Comparison of ENCODE assay signal across 9 cellular contexts in genomic region chr6:33607784-33608161, GRCh38. TPM values are rescaled to one million over a fixed set of nuclear protein-coding genes. Genes with fewer than 3 reads are reported as not detected.
DNase-seq lines count a peak whose midpoint lies in the region; ATAC-seq and TF ChIP-seq lines count a peak whose summit lies in the region.
"Had no signal": no experiment of that assay in that cellular context is flagged by ENCODE, and none has a peak within 500 bp of the region (broad histone marks: within the 10 kb centered on the region; RNA-seq: fewer than 3 reads in every experiment).

No MANE protein-coding gene starts in this region.

- DNase-seq in Caki2 (ENCODE audit: low read depth) (peak; percentile 68), HFF-Myc (ENCODE audit: extremely low read depth, low read depth) (no peak), mucosa of descending colon (peak; percentile 58 to 75 (median 67)), HEK293T (ENCODE audit: extremely low spot score) (no peak), endothelial cell (ENCODE audit: low spot score) (no peak)
- DNase-seq in activated CD8-positive, alpha-beta T cell treated with anti-CD3 and anti-CD28 coated beads for 36 hours: peak; percentile 70
- DNase-seq: right cardiac atrium had no signal

- ATAC-seq in activated CD8-positive, alpha-beta T cell treated with anti-CD3 and anti-CD28 coated beads for 36 hours: peak; percentile 84
- ATAC-seq in mucosa of descending colon: peak; percentile 75
- no peak for ATAC-seq in GM18520 (IDR thresholded peaks at IDR 0.05; ENCODE audit: unreplicated experiment)
- no peak for ATAC-seq in GM21526 (IDR thresholded peaks at IDR 0.05; ENCODE audit: low FRiP score, unreplicated experiment)
- ATAC-seq: right cardiac atrium had no signal

- POLR2A ChIA-PET in activated CD8-positive, alpha-beta T cell treated with anti-CD3 and anti-CD28 coated beads for 36 hours (lab: Charles Lee): interaction anchor here (0.9 to 1.6 kb wide), 2 partner anchors 10 to 12 kb away, joined by 3 to 5 read pairs; no protein-coding TSS in a partner anchor
- POLR2A ChIA-PET in HEK293T (lab: Yijun Ruan, JAX): interaction anchor here (1.6 kb wide), 1 partner anchor 104 kb away, joined by 6 read pairs; the partner anchor contains the start of gene UQCC2

- in situ Hi-C loops in Caki2 (cut with HindIII; ENCODE audit: low pct_unique_long_range_greater_than_20kb, low sequenced_read_pairs): no loop called here

- H3K27ac Mint-ChIP-seq in activated CD8-positive, alpha-beta T cell treated with anti-CD3 and anti-CD28 coated beads for 36 hours: no peak overlapping the region
- H3K27ac Mint-ChIP-seq in endothelial cell (ENCODE audit: unreplicated experiment): no peak overlapping the region

- no peaks in the 10 kb centered on the region for H3K27me3 Mint-ChIP-seq in activated CD8-positive, alpha-beta T cell treated with anti-CD3 and anti-CD28 coated beads for 36 hours
- H3K27me3 Mint-ChIP-seq in endothelial cell (ENCODE audit: unreplicated experiment): peaks cover 10% of the 10 kb centered on the region

- H3K4me3 ChIP-seq in HFF-Myc (replicated peaks; ENCODE audit: low read depth, low read length): no peak overlapping the region
- H3K4me3 ChIP-seq in mucosa of descending colon: no peak overlapping the region

- TF ChIP-seq CTCF in HFF-Myc (IDR thresholded peaks at IDR 0.05; ENCODE audit: low read depth, low read length, missing control alignments) (peak; percentile 31), mucosa of descending colon (IDR thresholded peaks at IDR 0.05) (no peak), endothelial cell (IDR thresholded peaks at IDR 0.05; ENCODE audit: unreplicated experiment) (no peak)
- TF ChIP-seq CTCF in activated CD8-positive, alpha-beta T cell treated with anti-CD3 and anti-CD28 coated beads for 36 hours (IDR thresholded peaks at IDR 0.05): peak; percentile 40

- peaks cover 7% of the 10 kb centered on the region for H3K4me1 ChIP-seq in mucosa of descending colon (ENCODE audit: low read depth)

- intact Hi-C loops in activated CD8-positive, alpha-beta T cell treated with anti-CD3 and anti-CD28 coated beads for 36 hours (cut with micrococcal nuclease): no loop called here
- intact Hi-C loops in mucosa of descending colon (cut with DNase I, micrococcal nuclease): no loop called here

- no peaks in the 10 kb centered on the region for H3K36me3 ChIP-seq in mucosa of descending colon (ENCODE audit: low read depth)

- H3K4me3 Mint-ChIP-seq in activated CD8-positive, alpha-beta T cell treated with anti-CD3 and anti-CD28 coated beads for 36 hours: no peak overlapping the region
- no peak overlapping the region for H3K4me3 Mint-ChIP-seq in endothelial cell (ENCODE audit: unreplicated experiment)

- peaks cover 7% of the 10 kb centered on the region for H3K9me3 Mint-ChIP-seq in activated CD8-positive, alpha-beta T cell treated with anti-CD3 and anti-CD28 coated beads for 36 hours
- H3K9me3 Mint-ChIP-seq in endothelial cell (ENCODE audit: unreplicated experiment): no peaks in the 10 kb centered on the region

- no peaks in the 10 kb centered on the region for H3K4me1 Mint-ChIP-seq in activated CD8-positive, alpha-beta T cell treated with anti-CD3 and anti-CD28 coated beads for 36 hours (ENCODE audit: low read depth)
- peaks cover 32% of the 10 kb centered on the region for H3K4me1 Mint-ChIP-seq in endothelial cell (ENCODE audit: unreplicated experiment)

- H3K36me3 Mint-ChIP-seq in activated CD8-positive, alpha-beta T cell treated with anti-CD3 and anti-CD28 coated beads for 36 hours (ENCODE audit: low read depth): peaks cover 5% of the 10 kb centered on the region
- no peaks in the 10 kb centered on the region for H3K36me3 Mint-ChIP-seq in endothelial cell (ENCODE audit: low read depth, unreplicated experiment)

- peaks cover 2% of the 10 kb centered on the region for H3K9me3 ChIP-seq in mucosa of descending colon

- CTCF ChIA-PET in activated CD8-positive, alpha-beta T cell treated with anti-CD3 and anti-CD28 coated beads for 36 hours (lab: Charles Lee): interaction anchor here (0.6 to 3.3 kb wide), 23 partner anchors 9 to 372 kb away, joined by 3 to 74 read pairs (median 5); partner anchors contain the start of genes BAK1, ZBTB22 and ZBTB9
- CTCF ChIA-PET in HEK293T (lab: Yijun Ruan, JAX): interaction anchor here (0.8 to 1.7 kb wide), 3 partner anchors 18 to 93 kb away, joined by 4 to 5 read pairs (median 4); no protein-coding TSS in a partner anchor

TF ChIP-seq in HEK293T, 16 proteins besides CTCF, POLR2A, EP300 and RAD21:
- TF ChIP-seq PKNOX1 (IDR thresholded peaks at IDR 0.05) (no peak), ARNT (IDR thresholded peaks at IDR 0.05) (no peak), NFRKB (IDR thresholded peaks at IDR 0.05) (no peak), FOXK2 (IDR thresholded peaks at IDR 0.05) (no peak), SUZ12 (IDR thresholded peaks at IDR 0.05) (no peak), HDGF (IDR thresholded peaks at IDR 0.05; ENCODE audit: borderline replicate concordance) (no peak), ZNF384 (IDR thresholded peaks at IDR 0.05) (no peak), LEF1 (IDR thresholded peaks at IDR 0.05; ENCODE audit: borderline replicate concordance) (no peak), ELF4 (IDR thresholded peaks at IDR 0.05) (no peak), L3MBTL2 (conservative IDR thresholded peaks at IDR 0.05) (no peak)
TF ChIP-seq in HEK293T: peak in this region for 0.

RNA-seq across cellular contexts. Expression of gene ITPR3, which starts 13.3 kb away (rescaled TPM):
- 59.3 and 60.1 TPM in 2 replicates for total RNA-seq in Caki2 (2014; rRNA removed; shearing (Covaris generic); ENCODE audit: low replicate concordance)
- 10 to 100 TPM; 36.6 to 38.0 TPM for total RNA-seq in activated CD8-positive, alpha-beta T cell treated with anti-CD3 and anti-CD28 coated beads for 36 hours
- 100 to 1,000 TPM in 2 of 3 donors, 10 to 100 TPM in 1; 60.2 to 111 (median 103) TPM for total RNA-seq in mucosa of descending colon
- total RNA-seq in endothelial cell (ENCODE audit: unreplicated experiment): 124 TPM

RNA-seq across cellular contexts. Expression of gene BAK1, which starts 27.7 kb away (rescaled TPM):
- 101 and 103 TPM in 2 replicates for total RNA-seq in Caki2 (2014; rRNA removed; shearing (Covaris generic); ENCODE audit: low replicate concordance)
- total RNA-seq in activated CD8-positive, alpha-beta T cell treated with anti-CD3 and anti-CD28 coated beads for 36 hours: 10 to 100 TPM; 33.8 to 34.3 TPM
- total RNA-seq in mucosa of descending colon (10 to 100 TPM; 57.1 to 97.9 (median 90.5) TPM), endothelial cell (ENCODE audit: unreplicated experiment) (51.4 TPM)

Comparison
In these comparisons a context has a peak if more than half of its experiments do, and no peak if none do; other contexts are left out.
1. DNase-seq: peak in Caki2 (single experiment), activated CD8-positive, alpha-beta T cell treated with anti-CD3 and anti-CD28 coated beads for 36 hours (single experiment) and mucosa of descending colon (3 of 3); none in HFF-Myc (single experiment), HEK293T (single experiment) and endothelial cell (single experiment).
2. CTCF ChIP-seq: peak in HFF-Myc (single experiment) and activated CD8-positive, alpha-beta T cell treated with anti-CD3 and anti-CD28 coated beads for 36 hours (single experiment); none in mucosa of descending colon (single experiment) and endothelial cell (single experiment).
3. ATAC-seq: peak in activated CD8-positive, alpha-beta T cell treated with anti-CD3 and anti-CD28 coated beads for 36 hours (single experiment) and mucosa of descending colon (single experiment); none in GM18520 (single experiment) and GM21526 (single experiment).